In the genomic region with DNA sequence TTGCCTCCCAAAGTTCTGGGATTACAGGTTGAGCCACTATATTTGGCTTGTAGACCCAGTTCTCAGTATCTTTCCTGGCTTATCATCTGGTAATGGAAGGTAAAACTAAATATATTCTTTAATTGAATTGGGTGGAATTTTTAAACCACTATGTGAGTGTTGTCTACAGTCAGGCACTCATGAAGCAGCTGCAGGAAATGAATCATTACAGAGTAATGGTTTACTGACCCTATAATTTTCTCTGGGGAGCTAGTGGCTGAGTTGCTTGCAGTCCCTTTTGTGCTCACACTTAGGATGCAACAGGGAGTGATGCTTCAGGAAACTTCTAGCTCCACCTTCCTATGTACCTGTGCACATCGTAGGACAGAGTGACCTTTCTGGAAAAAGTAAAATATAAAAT, we compare ENCODE assay signal across 12 cellular contexts. TPM values are rescaled to one million over a fixed set of nuclear protein-coding genes. Genes with fewer than 3 reads are reported as not detected.
DNase-seq lines count a peak whose midpoint lies in the region; ATAC-seq lines count a peak whose summit lies in the region.
"Had no signal": no experiment of that assay in that cellular context is flagged by ENCODE, and none has a peak within 500 bp of the region (broad histone marks: within the 10 kb centered on the region; RNA-seq: fewer than 3 reads in every experiment).

No MANE protein-coding gene starts in this region.

- H3K9ac ChIP-seq in adipocyte (ENCODE audit: low read length), result no peak overlapping the region

- no peak overlapping the region for H3K4me3 ChIP-seq in adipocyte (ENCODE audit: low read length)
- H3K4me3 ChIP-seq: vagina had no signal

- no peaks in the 10 kb centered on the region for H3K9me3 ChIP-seq in adipocyte (ENCODE audit: control insufficient read depth, low read length)
- H3K9me3 ChIP-seq: vagina had no signal

- no peaks in the 10 kb centered on the region for H3K27me3 ChIP-seq in adipocyte (replicated peaks; ENCODE audit: control insufficient read depth, insufficient read depth, low read length)
- H3K27me3 ChIP-seq: vagina had no signal

- ATAC-seq in HG03565 (IDR thresholded peaks at IDR 0.05; ENCODE audit: unreplicated experiment) (no peak), HG03108 (IDR thresholded peaks at IDR 0.05; ENCODE audit: unreplicated experiment) (no peak)

- DNase-seq in COLO829 (ENCODE audit: low spot score), result peak; percentile 46
- peak; percentile 94 for DNase-seq in LHCN-M2 (ENCODE audit: low read depth)
- peak; percentile 14 for DNase-seq in adipocyte (ENCODE audit: low read depth)
- peak; percentile 59 for DNase-seq in kidney glomerular epithelial cell (lab: John Stamatoyannopoulos, UW)
- DNase-seq in amniotic stem cell (lab: John Stamatoyannopoulos, UW), result no peak
- DNase-seq in NCI-H1930 (lab: John Stamatoyannopoulos, UW), result no peak
- DNase-seq: activated B cell treated with CpG ODN at 0.5 μM for 24 hours; CD4-positive, CD25-positive, alpha-beta regulatory T cell; stimulated activated CD8-positive, alpha-beta memory T cell treated with anti-CD3 and anti-CD28 coated beads, Interleukin-4, amount 100 ng/mL, for 48 hours had no signal

- H3K4me1 ChIP-seq in adipocyte (ENCODE audit: control insufficient read depth, insufficient read depth, low read length), result peaks cover 7% of the 10 kb centered on the region
- H3K4me1 ChIP-seq: vagina had no signal

- no peaks in the 10 kb centered on the region for H3K36me3 ChIP-seq in adipocyte (ENCODE audit: control insufficient read depth, insufficient read depth, low read length, severe bottlenecking)
- H3K36me3 ChIP-seq: vagina had no signal

RNA-seq across cellular contexts. Expression of a gene that starts 4.1 kb away (rescaled TPM):
- total RNA-seq in LHCN-M2 (2014; rRNA removed), result 0.57 and 1.2 TPM in 2 replicates
- 0.29 TPM for polyA plus RNA-seq in LHCN-M2 (2012)
- total RNA-seq: activated B cell treated with CpG ODN at 0.5 μM for 24 hours; CD4-positive, CD25-positive, alpha-beta regulatory T cell; vagina had no signal
- polyA plus RNA-seq: CD4-positive, CD25-positive, alpha-beta regulatory T cell had no signal

Comparison
In these comparisons a context has a peak if more than half of its experiments do, and no peak if none do; other contexts are left out.
1. DNase-seq: peak in COLO829 (single experiment), LHCN-M2 (single experiment), adipocyte (single experiment) and kidney glomerular epithelial cell (single experiment); none in amniotic stem cell (single experiment) and NCI-H1930 (0 of 2).